Comparison of ENCODE assay signal across 21 cellular contexts in the genomic region with DNA sequence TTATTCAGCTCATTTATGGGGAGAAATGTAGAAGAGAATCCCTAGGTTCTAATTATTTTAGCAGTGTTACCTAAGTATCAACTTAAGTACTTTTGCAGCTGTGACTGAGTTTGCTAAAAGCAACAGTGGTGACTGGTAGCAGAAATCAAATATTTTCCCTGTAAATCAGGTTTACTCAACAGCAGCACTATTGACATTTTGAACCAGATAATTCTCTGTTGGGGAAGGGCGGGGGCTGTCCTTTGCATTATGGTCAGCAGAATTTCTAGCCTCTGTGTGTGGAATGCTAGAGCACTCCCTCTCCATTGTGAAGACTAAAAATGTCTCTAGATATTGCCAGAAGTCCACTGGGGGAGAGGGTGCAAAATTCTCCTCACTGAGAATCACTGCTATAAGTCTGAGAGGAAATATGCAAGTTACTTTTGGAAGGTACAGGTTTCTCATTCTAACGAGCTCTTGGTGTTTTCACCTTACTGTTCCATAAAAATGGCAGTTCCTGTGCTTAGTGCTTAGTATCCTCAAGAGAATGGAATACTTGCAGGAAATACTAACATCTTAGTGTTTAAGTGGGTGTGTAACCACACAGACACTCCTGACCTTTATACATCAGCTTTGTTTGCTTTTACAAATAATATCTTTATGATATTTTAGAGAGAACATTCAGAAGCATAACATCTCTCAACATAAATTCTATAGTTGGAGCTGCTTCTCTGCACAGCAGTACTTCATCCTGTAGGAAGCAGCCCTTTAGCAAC.
DNase-seq lines count a peak whose midpoint lies in the region; ATAC-seq and TF ChIP-seq lines count a peak whose summit lies in the region.
"Had no signal": no experiment of that assay in that cellular context is flagged by ENCODE, and none has a peak within 500 bp of the region (broad histone marks: within the 10 kb centered on the region; RNA-seq: fewer than 3 reads in every experiment).

No MANE protein-coding gene starts in this region.

- CTCF ChIA-PET in PC-3 (lab: Charles Lee) = no interaction called here

- H3K4me1 ChIP-seq in PC-3 (ENCODE audit: insufficient read depth, low read length) = peaks cover 38% of the 10 kb centered on the region
- H3K4me1 ChIP-seq: spleen, uterus had no signal

- H3K9me3 ChIP-seq in PC-3 (ENCODE audit: low read length) = no peaks in the 10 kb centered on the region
- H3K9me3 ChIP-seq: HAP-1, spleen, uterus had no signal

- no peaks in the 10 kb centered on the region for H3K36me3 Mint-ChIP-seq in glutamatergic neuron (ENCODE audit: unreplicated experiment)
- no peaks in the 10 kb centered on the region for H3K36me3 Mint-ChIP-seq in neural crest cell (ENCODE audit: low read depth)
- H3K36me3 Mint-ChIP-seq: activated naive CD8-positive, alpha-beta T cell treated with anti-CD3 and anti-CD28 coated beads, Interleukin-2, amount 10 ng/mL, durations not matched to agents 7 days and 5 days had no signal

- H3K4me1 Mint-ChIP-seq in glutamatergic neuron (ENCODE audit: low read depth, unreplicated experiment) (peaks cover 42% of the 10 kb centered on the region), neural crest cell (peaks cover 6% of the 10 kb centered on the region)
- H3K4me1 Mint-ChIP-seq: activated naive CD8-positive, alpha-beta T cell treated with anti-CD3 and anti-CD28 coated beads, Interleukin-2, amount 10 ng/mL, durations not matched to agents 7 days and 5 days had no signal

- peak overlapping the region; percentile 29 for H3K4me3 ChIP-seq in PC-3 (ENCODE audit: low read length)
- H3K4me3 ChIP-seq: dorsolateral prefrontal cortex, HAP-1, spleen, uterus had no signal

- no peaks in the 10 kb centered on the region for H3K79me2 ChIP-seq in PC-3 (ENCODE audit: low read length)

- H3K27me3 ChIP-seq in PC-3 (ENCODE audit: low read length) = no peaks in the 10 kb centered on the region
- H3K27me3 ChIP-seq: spleen, uterus had no signal

- H3K27ac Mint-ChIP-seq in glutamatergic neuron (ENCODE audit: unreplicated experiment) (peak overlapping the region; percentile 80), neural crest cell (ENCODE audit: unreplicated experiment) (peak overlapping the region; percentile 24)
- H3K27ac Mint-ChIP-seq: activated naive CD8-positive, alpha-beta T cell treated with anti-CD3 and anti-CD28 coated beads, Interleukin-2, amount 10 ng/mL, durations not matched to agents 7 days and 5 days had no signal

- no peaks in the 10 kb centered on the region for H4K20me1 ChIP-seq in PC-3 (ENCODE audit: low read length)

- BruUV-seq in PC-3 (replicated peaks; lab: Mats Ljungman, UMichigan) = no TSS peak

- H3K9me3 Mint-ChIP-seq in glutamatergic neuron (ENCODE audit: unreplicated experiment) = no peaks in the 10 kb centered on the region
- no peaks in the 10 kb centered on the region for H3K9me3 Mint-ChIP-seq in neural crest cell
- H3K9me3 Mint-ChIP-seq: activated naive CD8-positive, alpha-beta T cell treated with anti-CD3 and anti-CD28 coated beads, Interleukin-2, amount 10 ng/mL, durations not matched to agents 7 days and 5 days had no signal

- H3K9ac ChIP-seq in PC-3 (ENCODE audit: low read length) = no peak overlapping the region

- no peaks in the 10 kb centered on the region for H3K27me3 Mint-ChIP-seq in glutamatergic neuron (ENCODE audit: unreplicated experiment)
- no peaks in the 10 kb centered on the region for H3K27me3 Mint-ChIP-seq in neural crest cell (ENCODE audit: low read depth)
- H3K27me3 Mint-ChIP-seq: activated naive CD8-positive, alpha-beta T cell treated with anti-CD3 and anti-CD28 coated beads, Interleukin-2, amount 10 ng/mL, durations not matched to agents 7 days and 5 days had no signal

- no peaks in the 10 kb centered on the region for H3F3A ChIP-seq in PC-3 (ENCODE audit: low read length, unreplicated experiment)

- DNase-seq in DMS53 (lab: John Stamatoyannopoulos, UW) = peak; percentile 43
- peak; percentile 61 for DNase-seq in PC-3
- no peak for DNase-seq in glutamatergic neuron
- DNase-seq in neural crest cell (ENCODE audit: low read depth, low spot score) = no peak
- no peak for DNase-seq in head of caudate nucleus
- DNase-seq in activated T-cell treated with anti-CD3 and anti-CD28 coated beads for 4 hours = no peak
- no peak for DNase-seq in GM19238 (ENCODE audit: insufficient read length, low spot score)
- DNase-seq: activated CD4-positive, alpha-beta T cell treated with anti-CD3 and anti-CD28 coated beads for 1 hour; activated naive CD8-positive, alpha-beta T cell treated with anti-CD3 and anti-CD28 coated beads, Interleukin-2, amount 10 ng/mL, durations not matched to agents 7 days and 5 days; C1 segment of cervical spinal cord; dorsolateral prefrontal cortex; GDM1; NCI-H1694; NCI-H226; posterior cingulate gyrus; RPMI8226; spleen; stimulated activated CD8-positive, alpha-beta memory T cell treated with anti-CD3 and anti-CD28 coated beads, Interleukin-4, amount 100 ng/mL, for 48 hours; uterus had no signal

- H2AFZ ChIP-seq in PC-3 (ENCODE audit: low read length) = peak overlapping the region; percentile 6; the same call in 1 of the 2 replicates

- H3K4me3 Mint-ChIP-seq in glutamatergic neuron (ENCODE audit: unreplicated experiment) (peak overlapping the region; percentile 39), neural crest cell (no peak overlapping the region)
- H3K4me3 Mint-ChIP-seq: activated naive CD8-positive, alpha-beta T cell treated with anti-CD3 and anti-CD28 coated beads, Interleukin-2, amount 10 ng/mL, durations not matched to agents 7 days and 5 days had no signal

- H3K36me3 ChIP-seq in PC-3 (ENCODE audit: low read depth, low read length) = no peaks in the 10 kb centered on the region
- H3K36me3 ChIP-seq: HAP-1, spleen, uterus had no signal

- H3K4me2 ChIP-seq in PC-3 (ENCODE audit: low read length) = peak overlapping the region; percentile 62

- intact Hi-C loops in PC-3 (cut with micrococcal nuclease) = loop anchor here (1.0 to 2.0 kb wide), 5 partner anchors 34 to 125 kb away; no protein-coding TSS in a partner anchor
- intact Hi-C loops in head of caudate nucleus (cut with DNase I) = no loop called here

- TF ChIP-seq CTCF in PC-3 (conservative IDR thresholded peaks at IDR 0.05; ENCODE audit: low read depth, low read length) (no peak), glutamatergic neuron (IDR thresholded peaks at IDR 0.05; ENCODE audit: partially characterized antibody, unreplicated experiment) (no peak), neural crest cell (conservative IDR thresholded peaks at IDR 0.05) (no peak)

- POLR2A ChIA-PET in PC-3 (lab: Charles Lee; ENCODE audit: unreplicated experiment) = interaction anchor here (0.6 to 0.7 kb wide), 3 partner anchors 34 to 1124 kb away, joined by 3 to 4 read pairs (median 3); no protein-coding TSS in a partner anchor

- H3K9me2 ChIP-seq in PC-3 (replicated peaks; ENCODE audit: low read length) = no peaks in the 10 kb centered on the region

- peak overlapping the region; percentile 48 for H3K27ac ChIP-seq in PC-3 (ENCODE audit: low read length)
- H3K27ac ChIP-seq: dorsolateral prefrontal cortex, spleen, uterus had no signal

- ATAC-seq in PC-3 = peak; percentile 77
- ATAC-seq in activated CD4-positive, CD25-positive, alpha-beta regulatory T cell treated with anti-CD3 and anti-CD28 coated beads, Interleukin-2, amount 50 U/mL, for 24 hours = no peak

Comparison
In these comparisons a context has a peak if more than half of its experiments do, and no peak if none do; other contexts are left out.
1. DNase-seq: peak in DMS53 (single experiment) and PC-3 (single experiment); none in glutamatergic neuron (single experiment), neural crest cell (single experiment), head of caudate nucleus (0 of 42), activated T-cell treated with anti-CD3 and anti-CD28 coated beads for 4 hours (single experiment) and GM19238 (single experiment).